ENCODE assay signal across 12 cellular contexts in the genomic region with DNA sequence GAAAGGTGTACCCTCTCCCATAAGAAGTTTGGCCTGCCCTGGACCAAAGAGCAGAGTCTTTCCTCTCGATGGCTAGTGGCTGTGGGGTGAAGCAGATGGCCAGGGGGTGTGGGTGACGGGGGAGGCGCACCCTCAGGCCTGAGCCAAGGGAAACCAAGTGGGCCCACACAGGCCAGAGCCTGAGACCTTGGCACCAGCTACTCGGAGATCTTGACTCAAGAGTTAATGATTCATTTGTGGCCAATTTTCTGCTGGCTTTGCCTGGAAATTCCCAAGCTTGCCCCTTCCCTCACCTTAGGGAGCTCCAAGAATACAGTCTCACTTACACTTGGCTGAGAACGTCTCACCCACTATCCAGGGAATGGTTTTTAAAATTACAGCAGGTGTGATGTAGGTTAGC. TPM values are rescaled to one million over a fixed set of nuclear protein-coding genes. Genes with fewer than 3 reads are reported as not detected.
DNase-seq lines count a peak whose midpoint lies in the region; ATAC-seq and TF ChIP-seq lines count a peak whose summit lies in the region.
"Had no signal": no experiment of that assay in that cellular context is flagged by ENCODE, and none has a peak within 500 bp of the region (broad histone marks: within the 10 kb centered on the region; RNA-seq: fewer than 3 reads in every experiment).

No MANE protein-coding gene starts in this region.

- no peak for ATAC-seq in left cardiac atrium
- peak; percentile 23 for ATAC-seq in left lung
- ATAC-seq: activated CD8-positive, alpha-beta T cell treated with anti-CD3 and anti-CD28 coated beads, Interleukin-2, amount 10 ng/mL, durations not matched to agents 7 days and 5 days; stimulated activated naive CD8-positive, alpha-beta T cell treated with anti-CD3 and anti-CD28 coated beads, Interleukin-15, amount 100 ng/mL, for 72 hours had no signal

- no peak for TF ChIP-seq POLR2A in breast epithelium (IDR thresholded peaks at IDR 0.05)

- no peaks in the 10 kb centered on the region for H3K27me3 Mint-ChIP-seq in type B pancreatic cell
- H3K27me3 Mint-ChIP-seq: stimulated activated naive CD8-positive, alpha-beta T cell treated with anti-CD3 and anti-CD28 coated beads, Interleukin-15, amount 100 ng/mL, for 72 hours had no signal

- H3K4me3 ChIP-seq in cardiac muscle cell: no peak overlapping the region
- H3K4me3 ChIP-seq in breast epithelium: no peak overlapping the region
- no peak overlapping the region for H3K4me3 ChIP-seq in left lung

- no peaks in the 10 kb centered on the region for H3K9me3 Mint-ChIP-seq in type B pancreatic cell
- H3K9me3 Mint-ChIP-seq: stimulated activated naive CD8-positive, alpha-beta T cell treated with anti-CD3 and anti-CD28 coated beads, Interleukin-15, amount 100 ng/mL, for 72 hours had no signal

- DNase-seq in cardiac muscle cell (ENCODE audit: low read depth in 1 of 2, low spot score in 1 of 2): no peak
- DNase-seq in left cardiac atrium: no peak
- DNase-seq in breast epithelium (ENCODE audit: low spot score in 2 of 2): no peak
- DNase-seq in left lung: no peak
- DNase-seq in type B pancreatic cell (ENCODE audit: extremely low spot score, unreplicated experiment): no peak
- DNase-seq in activated CD4-positive, alpha-beta T cell treated with anti-CD3 and anti-CD28 coated beads for 48 hours: no peak
- DNase-seq in activated T-cell treated with anti-CD3 and anti-CD28 coated beads, Interleukin-2, amount 50 U/mL, for 1 hour: no peak
- no peak for DNase-seq in activated CD4-positive, CD25-positive, alpha-beta regulatory T cell treated with anti-CD3 and anti-CD28 coated beads, Interleukin-2, amount 50 U/mL, for 72 hours
- DNase-seq: activated CD8-positive, alpha-beta T cell treated with anti-CD3 and anti-CD28 coated beads, Interleukin-2, amount 10 ng/mL, durations not matched to agents 7 days and 5 days; NCI-H524; stimulated activated naive CD8-positive, alpha-beta T cell treated with anti-CD3 and anti-CD28 coated beads, Interleukin-15, amount 100 ng/mL, for 72 hours had no signal

- peaks cover 64% of the 10 kb centered on the region for H3K4me1 Mint-ChIP-seq in type B pancreatic cell (ENCODE audit: unreplicated experiment)

- no peaks in the 10 kb centered on the region for H3K36me3 ChIP-seq in cardiac muscle cell
- H3K36me3 ChIP-seq in breast epithelium: no peaks in the 10 kb centered on the region
- peaks cover 0 to 10% of the 10 kb centered on the region in 2 donors for H3K36me3 ChIP-seq in left lung

- H3K27ac ChIP-seq in cardiac muscle cell: peak overlapping the region; percentile 88
- peak overlapping the region; percentile 75 to 78 for H3K27ac ChIP-seq in breast epithelium
- no peak overlapping the region for H3K27ac ChIP-seq in left lung
- H3K27ac ChIP-seq: KMS-11 had no signal

- H3K27ac Mint-ChIP-seq in type B pancreatic cell: peak overlapping the region; percentile 6
- H3K27ac Mint-ChIP-seq: stimulated activated naive CD8-positive, alpha-beta T cell treated with anti-CD3 and anti-CD28 coated beads, Interleukin-15, amount 100 ng/mL, for 72 hours had no signal

- no peaks in the 10 kb centered on the region for H3K27me3 ChIP-seq in cardiac muscle cell
- no peaks in the 10 kb centered on the region for H3K27me3 ChIP-seq in breast epithelium
- no peaks in the 10 kb centered on the region for H3K27me3 ChIP-seq in left lung

- intact Hi-C loops in left cardiac atrium (cut with DNase I): loop anchor here in 1 of 2 donors (5.0 kb wide), 1 partner anchor 34 kb away; no protein-coding TSS in a partner anchor
- intact Hi-C loops in breast epithelium (cut with DNase I; ENCODE audit: low total_unique reads): no loop called here
- intact Hi-C loops in left lung (cut with DNase I): no loop called here

- H3K36me3 Mint-ChIP-seq in type B pancreatic cell: peaks cover 3% of the 10 kb centered on the region

- H3K4me3 Mint-ChIP-seq in type B pancreatic cell: peak overlapping the region; percentile 34
- H3K4me3 Mint-ChIP-seq: activated CD8-positive, alpha-beta T cell treated with anti-CD3 and anti-CD28 coated beads, Interleukin-2, amount 10 ng/mL, durations not matched to agents 7 days and 5 days; stimulated activated naive CD8-positive, alpha-beta T cell treated with anti-CD3 and anti-CD28 coated beads, Interleukin-15, amount 100 ng/mL, for 72 hours had no signal

- H3K9me3 ChIP-seq in cardiac muscle cell (ENCODE audit: low read depth) (no peaks in the 10 kb centered on the region), breast epithelium (no peaks in the 10 kb centered on the region), left lung (no peaks in the 10 kb centered on the region)

- H3K4me1 ChIP-seq in cardiac muscle cell (ENCODE audit: low read depth) (peaks cover 57% of the 10 kb centered on the region), breast epithelium (peaks cover 11 to 34% of the 10 kb centered on the region in 2 donors), left lung (peaks cover 28 to 54% of the 10 kb centered on the region in 2 donors)

- no peak for TF ChIP-seq CTCF in cardiac muscle cell (IDR thresholded peaks at IDR 0.05; ENCODE audit: low read depth, low read length)
- TF ChIP-seq CTCF in breast epithelium (IDR thresholded peaks at IDR 0.05): no peak
- no peak for TF ChIP-seq CTCF in left lung (IDR thresholded peaks at IDR 0.05)
- no peak for TF ChIP-seq CTCF in type B pancreatic cell (conservative IDR thresholded peaks at IDR 0.05)

RNA-seq across cellular contexts. Expression of a gene that starts 42.7 kb away (rescaled TPM):
- total RNA-seq in cardiac muscle cell (57.1 and 78.8 TPM in 2 replicates), left cardiac atrium (10 to 100 TPM; 51.4 to 58.0 TPM), breast epithelium (10 to 100 TPM; 34.4 to 63.7 (median 39.8) TPM), left lung (10 to 100 TPM; 63.1 to 80.2 TPM), type B pancreatic cell (ENCODE audit: low replicate concordance) (62.2 and 102 TPM in 2 replicates)
- 48.2 and 57.7 TPM in 2 replicates for polyA plus RNA-seq in cardiac muscle cell

Comparison
In these comparisons a context has a peak if more than half of its experiments do, and no peak if none do; other contexts are left out.
1. H3K27ac ChIP-seq: peak in cardiac muscle cell (single experiment) and breast epithelium (2 of 2); none in left lung (0 of 2).